In genomic region chr1:24175033-24175755, GRCh38 we compare ENCODE assay signal across 20 cellular contexts. TPM values are rescaled to one million over a fixed set of nuclear protein-coding genes. Genes with fewer than 3 reads are reported as not detected.
DNase-seq lines count a peak whose midpoint lies in the region; ATAC-seq and TF ChIP-seq lines count a peak whose summit lies in the region.
"Had no signal": no experiment of that assay in that cellular context is flagged by ENCODE, and none has a peak within 500 bp of the region (broad histone marks: within the 10 kb centered on the region; RNA-seq: fewer than 3 reads in every experiment).

No MANE protein-coding gene starts in this region.

- peaks cover 4% of the 10 kb centered on the region for H3K36me3 Mint-ChIP-seq in MCF 10A (ENCODE audit: insufficient read depth, unreplicated experiment)
- peaks cover 0 to 8% (median 6%) of the 10 kb centered on the region in 5 donors for H3K36me3 Mint-ChIP-seq in naive thymus-derived CD4-positive, alpha-beta T cell
- H3K36me3 Mint-ChIP-seq: CD14-positive monocyte had no signal

- TF ChIP-seq CTCF in mammary epithelial cell (conservative IDR thresholded peaks at IDR 0.05 in 1 of 2, IDR thresholded peaks at IDR 0.05 in 1 of 2; ENCODE audit: extremely low read depth in 1 of 2, insufficient read depth in 1 of 2, low read depth in 1 of 2, low read length in 2 of 2) = no peak
- no peak for TF ChIP-seq CTCF in MCF 10A (IDR thresholded peaks at IDR 0.05; ENCODE audit: unreplicated experiment)

- H3K36me3 ChIP-seq in mammary epithelial cell (ENCODE audit: insufficient read depth, low read length) = no peaks in the 10 kb centered on the region
- no peaks in the 10 kb centered on the region for H3K36me3 ChIP-seq in naive thymus-derived CD4-positive, alpha-beta T cell (ENCODE audit: control insufficient read depth in 2 of 3, insufficient read depth in 3 of 3, low read length in 3 of 3)
- H3K36me3 ChIP-seq: SJCRH30 had no signal

- no peak overlapping the region for H3K9ac ChIP-seq in mammary epithelial cell (ENCODE audit: insufficient read depth, low read length)
- H3K9ac ChIP-seq: GM23248 had no signal

- H3K27ac ChIP-seq in mammary epithelial cell (ENCODE audit: insufficient read depth, low read depth, low read length) (no peak overlapping the region), epithelial cell of prostate (peak overlapping the region; percentile 69)
- no peak overlapping the region for H3K27ac ChIP-seq in naive thymus-derived CD4-positive, alpha-beta T cell (ENCODE audit: low read depth, low read length)
- H3K27ac ChIP-seq: GM23248, SJCRH30 had no signal

- in situ Hi-C loops in mammary epithelial cell (cut with MboI; ENCODE audit: low sequenced_read_pairs in 2 of 2) = loop anchor here in 1 of 2 donors (25.0 kb wide), 1 partner anchor 462 kb away; the partner anchor contains the start of gene SRRM1

- no TSS peak for BruUV-seq in mammary epithelial cell (replicated peaks; lab: Mats Ljungman, UMichigan)
- no TSS peak for BruUV-seq in MCF 10A (replicated peaks; lab: Mats Ljungman, UMichigan)

- no peaks in the 10 kb centered on the region for H4K20me1 ChIP-seq in mammary epithelial cell (ENCODE audit: insufficient read depth, low read length)

- no peaks in the 10 kb centered on the region for H3K79me2 ChIP-seq in mammary epithelial cell (ENCODE audit: insufficient read depth, low read length)

- WGBS in mammary epithelial cell (ENCODE audit: low coverage, missing lambda C conversion rate) = 90% methylated on average over 6 of the region's 6 CpGs

- H3K4me1 Mint-ChIP-seq in MCF 10A (ENCODE audit: insufficient read depth, unreplicated experiment) = no peaks in the 10 kb centered on the region
- H3K4me1 Mint-ChIP-seq in naive thymus-derived CD4-positive, alpha-beta T cell = no peaks in the 10 kb centered on the region

- H3K4me1 ChIP-seq in mammary epithelial cell (ENCODE audit: insufficient read depth, low read length) = peaks cover 6% of the 10 kb centered on the region
- no peaks in the 10 kb centered on the region for H3K4me1 ChIP-seq in naive thymus-derived CD4-positive, alpha-beta T cell (ENCODE audit: control insufficient read depth in 2 of 2, insufficient read depth in 2 of 2, low read length in 2 of 2)
- H3K4me1 ChIP-seq: SJCRH30 had no signal

- no peak overlapping the region for H3K4me3 Mint-ChIP-seq in MCF 10A (ENCODE audit: unreplicated experiment)
- H3K4me3 Mint-ChIP-seq in naive thymus-derived CD4-positive, alpha-beta T cell = no peak overlapping the region

- CTCF ChIA-PET in mammary epithelial cell (lab: Charles Lee; ENCODE audit: low non-redundant PET) (no interaction called here), MCF 10A (lab: Yijun Ruan, JAX) (interaction anchor here (0.7 kb wide), 1 partner anchor 11 kb away, joined by 3 read pairs; no protein-coding TSS in a partner anchor)
- CTCF ChIA-PET in naive thymus-derived CD4-positive, alpha-beta T cell (lab: Charles Lee) = no interaction called here

- peak; percentile 50 for DNase-seq in mammary epithelial cell
- DNase-seq in MCF 10A (ENCODE audit: unreplicated experiment) = no peak
- DNase-seq in epithelial cell of prostate (ENCODE audit: low read depth, low spot score) = no peak
- DNase-seq in mesenteric fat pad (ENCODE audit: low spot score) = peak; percentile 18
- no peak for DNase-seq in naive thymus-derived CD4-positive, alpha-beta T cell
- no peak for DNase-seq in inferior parietal cortex (ENCODE audit: extremely low spot score)
- no peak for DNase-seq in activated naive CD4-positive, alpha-beta T cell treated with anti-CD3 and anti-CD28 coated beads, Interleukin-2, amount 50 U/mL, for 16 hours
- DNase-seq: 8988T, DND-41, GM23248, NCI-H187, NCI-H2107, NCI-H510A, NCI-H774, OCI-M1, SJCRH30 had no signal

- H3K27me3 Mint-ChIP-seq in MCF 10A (ENCODE audit: insufficient read depth, unreplicated experiment) = no peaks in the 10 kb centered on the region
- H3K27me3 Mint-ChIP-seq in naive thymus-derived CD4-positive, alpha-beta T cell = peaks cover 0 to 16% (median 0%) of the 10 kb centered on the region in 5 donors

- H3K27me3 ChIP-seq in mammary epithelial cell (ENCODE audit: insufficient read depth, low read length) = no peaks in the 10 kb centered on the region
- no peaks in the 10 kb centered on the region for H3K27me3 ChIP-seq in naive thymus-derived CD4-positive, alpha-beta T cell (ENCODE audit: control insufficient read depth in 2 of 2, insufficient read depth in 2 of 2, low read length in 2 of 2)

- no peak overlapping the region for H3K27ac Mint-ChIP-seq in MCF 10A (ENCODE audit: low read depth, unreplicated experiment)
- no peak overlapping the region for H3K27ac Mint-ChIP-seq in naive thymus-derived CD4-positive, alpha-beta T cell
- H3K27ac Mint-ChIP-seq: CD14-positive monocyte had no signal

- no peak overlapping the region for H3K4me2 ChIP-seq in mammary epithelial cell (ENCODE audit: insufficient read depth, low read depth, low read length)

- no peaks in the 10 kb centered on the region for H3K9me3 Mint-ChIP-seq in MCF 10A (ENCODE audit: unreplicated experiment)
- no peaks in the 10 kb centered on the region for H3K9me3 Mint-ChIP-seq in naive thymus-derived CD4-positive, alpha-beta T cell

- H3K4me3 ChIP-seq in mammary epithelial cell (replicated peaks in 1 of 3; ENCODE audit: insufficient read depth in 1 of 3, low read depth in 2 of 3, low read length in 3 of 3) = no peak overlapping the region
- H3K4me3 ChIP-seq in naive thymus-derived CD4-positive, alpha-beta T cell (ENCODE audit: low read length) = no peak overlapping the region
- H3K4me3 ChIP-seq: GM23248, HAP-1, SJCRH30 had no signal

- POLR2A ChIA-PET in MCF 10A (lab: Yijun Ruan, JAX) = no interaction called here
- POLR2A ChIA-PET in naive thymus-derived CD4-positive, alpha-beta T cell (lab: Charles Lee) = no interaction called here

- H2AFZ ChIP-seq in mammary epithelial cell (ENCODE audit: low read depth, low read length) = no peak overlapping the region
- H2AFZ ChIP-seq: GM23248 had no signal

- H3K9me3 ChIP-seq in mammary epithelial cell (replicated peaks; ENCODE audit: insufficient read depth, low read length) = no peaks in the 10 kb centered on the region
- H3K9me3 ChIP-seq in naive thymus-derived CD4-positive, alpha-beta T cell (ENCODE audit: control insufficient read depth in 2 of 3, low read length in 3 of 3) = no peaks in the 10 kb centered on the region
- H3K9me3 ChIP-seq: HAP-1, SJCRH30 had no signal

- no peak for ATAC-seq in naive thymus-derived CD4-positive, alpha-beta T cell
- ATAC-seq in GM21381 (IDR thresholded peaks at IDR 0.05; ENCODE audit: unreplicated experiment) = no peak

- intact Hi-C loops in mammary epithelial cell (cut with micrococcal nuclease) = no loop called here
- intact Hi-C loops in MCF 10A (cut with micrococcal nuclease) = no loop called here
- intact Hi-C loops in naive thymus-derived CD4-positive, alpha-beta T cell (cut with micrococcal nuclease) = no loop called here

- dilution Hi-C loops in mammary epithelial cell (cut with HindIII; ENCODE audit: low sequenced_read_pairs) = no loop called here

RNA-seq across cellular contexts. Expression of gene IFNLR1, which starts 11.9 kb away (rescaled TPM):
- total RNA-seq in mammary epithelial cell (10 to 100 TPM in 1 of 2 donors, 1 to 10 TPM in 1; 7.8 to 12.5 TPM), MCF 10A (2022) (0.12 and 0.19 TPM in 2 replicates), mesenteric fat pad (0.22 TPM)
- 5.9 TPM for polyA plus RNA-seq in mammary epithelial cell
- 9.1 TPM for polyA minus RNA-seq in mammary epithelial cell
- total RNA-seq in naive thymus-derived CD4-positive, alpha-beta T cell = 1 to 10 TPM; 1.0 to 3.9 (median 2.6) TPM
- under 1 TPM; 0.08 to 0.75 TPM for polyA plus RNA-seq in naive thymus-derived CD4-positive, alpha-beta T cell
- total RNA-seq: GM23248, SJCRH30 had no signal
- polyA plus RNA-seq: AG04450, CD14-positive monocyte, GM23248 had no signal

RNA-seq across cellular contexts. Expression of gene IL22RA1, which starts 32.3 kb away (rescaled TPM):
- total RNA-seq in mammary epithelial cell (1 to 10 TPM in 1 of 2 donors, under 1 TPM in 1; 0.50 to 3.3 TPM), MCF 10A (2022) (not detected in 2 replicates), mesenteric fat pad (not detected)
- polyA plus RNA-seq in mammary epithelial cell = 2.7 TPM
- 0.62 TPM for polyA minus RNA-seq in mammary epithelial cell
- total RNA-seq in naive thymus-derived CD4-positive, alpha-beta T cell = not detected
- polyA plus RNA-seq in naive thymus-derived CD4-positive, alpha-beta T cell = not detected
- total RNA-seq: GM23248, SJCRH30 had no signal
- polyA plus RNA-seq: AG04450, CD14-positive monocyte had no signal

Comparison
In these comparisons a context has a peak if more than half of its experiments do, and no peak if none do; other contexts are left out.
1. DNase-seq: peak in mammary epithelial cell (single experiment) and mesenteric fat pad (single experiment); none in MCF 10A (single experiment), epithelial cell of prostate (single experiment), naive thymus-derived CD4-positive, alpha-beta T cell (0 of 9), inferior parietal cortex (single experiment) and activated naive CD4-positive, alpha-beta T cell treated with anti-CD3 and anti-CD28 coated beads, Interleukin-2, amount 50 U/mL, for 16 hours (single experiment).